ENCODE assay signal across 18 cellular contexts in genomic region chr1:192140382-192140781, GRCh38. TPM values are rescaled to one million over a fixed set of nuclear protein-coding genes. Genes with fewer than 3 reads are reported as not detected.
"Had no signal": no experiment of that assay in that cellular context is flagged by ENCODE, and none has a peak within 500 bp of the region (broad histone marks: within the 10 kb centered on the region; RNA-seq: fewer than 3 reads in every experiment).

No MANE protein-coding gene starts in this region.

- H3K9me3 Mint-ChIP-seq: neural crest cell had no signal

- H3K27me3 ChIP-seq: heart left ventricle, stomach had no signal

- ATAC-seq: heart left ventricle; naive thymus-derived CD8-positive, alpha-beta T cell; sciatic nerve had no signal

- H3K27ac Mint-ChIP-seq: naive thymus-derived CD8-positive, alpha-beta T cell had no signal

- H3K4me3 ChIP-seq: coronary artery, heart left ventricle, stomach had no signal

- H3K27ac ChIP-seq: coronary artery, heart left ventricle, stomach had no signal

- H3K4me3 Mint-ChIP-seq: naive thymus-derived CD8-positive, alpha-beta T cell; neural crest cell had no signal

- H3K4me1 ChIP-seq: heart left ventricle, stomach had no signal

- H3K27me3 Mint-ChIP-seq: naive thymus-derived CD8-positive, alpha-beta T cell had no signal

- H3K36me3 ChIP-seq: heart left ventricle, stomach had no signal

- H3K9me3 ChIP-seq: stomach had no signal

- DNase-seq: effector CD4-positive, alpha-beta T cell; foreskin melanocyte; heart left ventricle; hippocampal formation; naive thymus-derived CD8-positive, alpha-beta T cell; posterior cingulate gyrus; stimulated activated CD4-positive, alpha-beta T cell treated with anti-CD3 and anti-CD28 coated beads, Interleukin-12 subunit alpha, Interleukin-12 subunit beta, amount 100 ng/mL, for 4 hours; stimulated activated naive CD4-positive, alpha-beta T cell; stomach; substantia nigra; trophoblast cell had no signal

- H3K36me3 Mint-ChIP-seq: naive thymus-derived CD8-positive, alpha-beta T cell had no signal

- H3K4me1 Mint-ChIP-seq: naive thymus-derived CD8-positive, alpha-beta T cell; neural crest cell had no signal

RNA-seq across cellular contexts. Expression of gene RGS18, which starts 17.9 kb away (rescaled TPM):
- total RNA-seq: dermis microvascular lymphatic vessel endothelial cell, kidney epithelial cell, lung microvascular endothelial cell, neural crest cell, osteocyte had no signal
- polyA plus RNA-seq: naive thymus-derived CD8-positive, alpha-beta T cell had no signal
